ENCODE assay signal across 8 cellular contexts in the genomic region with DNA sequence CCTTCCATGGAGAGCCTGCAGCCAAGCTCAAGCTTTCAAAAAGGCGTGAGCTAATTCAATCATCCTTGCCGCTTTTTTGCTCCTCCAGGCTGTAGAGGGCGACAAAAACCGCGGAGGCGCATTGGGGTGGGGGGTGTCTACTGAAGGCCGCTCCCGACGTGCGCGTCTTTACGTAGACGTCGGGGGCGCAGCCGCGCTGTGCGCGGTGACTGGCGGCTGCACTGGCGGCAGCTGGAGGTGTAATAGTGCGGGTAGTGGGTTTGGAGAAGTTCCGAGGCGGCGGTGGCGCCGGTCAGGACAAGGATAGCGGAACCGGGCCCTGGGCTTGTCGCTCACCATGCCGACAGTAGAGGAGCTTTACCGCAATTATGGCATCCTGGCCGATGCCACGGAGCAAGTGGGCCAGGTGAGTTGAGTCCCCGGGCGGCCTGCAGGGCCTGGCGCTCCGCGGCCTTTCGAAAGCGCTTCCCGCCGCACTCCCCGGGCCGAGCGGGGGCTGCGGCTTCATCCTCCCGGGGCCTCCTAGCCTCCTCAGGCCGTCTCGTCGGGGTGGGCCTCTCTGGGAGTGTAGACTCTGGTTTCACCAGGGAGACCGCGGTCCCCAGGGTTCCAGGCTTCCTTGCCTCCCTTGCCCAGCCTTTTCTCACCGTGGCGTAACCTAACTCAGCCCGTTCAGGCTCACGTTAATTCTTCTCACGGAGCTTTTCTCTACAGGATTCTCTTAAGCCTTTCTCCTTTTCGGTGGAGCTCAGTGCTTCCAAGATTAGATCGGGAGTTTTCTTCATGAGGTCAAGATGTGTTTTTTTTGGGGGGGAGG. TPM values are rescaled to one million over a fixed set of nuclear protein-coding genes. Genes with fewer than 3 reads are reported as not detected.
DNase-seq lines count a peak whose midpoint lies in the region; ATAC-seq and TF ChIP-seq lines count a peak whose summit lies in the region.

TSS of gene API5 (plus strand) at position 206 of the 817 bp plus-strand sequence. CDS start at position 338, 132 bp downstream.

- no peaks in the 10 kb centered on the region for H3K36me3 ChIP-seq in testis (ENCODE audit: low read depth, missing control alignments)

- DNase-seq in GM12864 (ENCODE audit: low read depth) (peak; percentile 84), NCI-H1092 treated with DMSO at 0.1 percent for 48 hours (lab: John Stamatoyannopoulos, UW) (peak; percentile 95), SKM-1 (lab: John Stamatoyannopoulos, UW; ENCODE audit: unreplicated experiment) (peak; percentile 92), glomerular visceral epithelial cell (ENCODE audit: extremely low spot score) (peak; percentile 94), omental fat pad (ENCODE audit: low spot score) (peak; percentile 62), testis (peak; percentile 96)
- peak; percentile 90 to 93 for DNase-seq in activated naive CD4-positive, alpha-beta T cell treated with anti-CD3 and anti-CD28 coated beads, Interleukin-2, amount 50 U/mL, for 72 hours (ENCODE audit: low spot score in 2 of 2)

- TF ChIP-seq POLR2A in testis (IDR thresholded peaks at IDR 0.05), result no peak

- intact Hi-C loops in testis (cut with DNase I; ENCODE audit: low total_unique reads), result no loop called here

- WGBS in testis, 2 donors, result 0 to 1% methylated on average over 15 to 58 of the region's 60 CpGs

- peak within 1 kb of the TSS; percentile 98 to 100 for H3K27ac Mint-ChIP-seq in activated naive CD4-positive, alpha-beta T cell treated with anti-CD3 and anti-CD28 coated beads, Interleukin-2, amount 50 U/mL, for 72 hours

- H3K4me1 ChIP-seq in testis, result peaks cover 11% of the 10 kb centered on the region

- H3K9me3 Mint-ChIP-seq in activated naive CD4-positive, alpha-beta T cell treated with anti-CD3 and anti-CD28 coated beads, Interleukin-2, amount 50 U/mL, for 72 hours, result no peaks in the 10 kb centered on the region

- H3K36me3 Mint-ChIP-seq in activated naive CD4-positive, alpha-beta T cell treated with anti-CD3 and anti-CD28 coated beads, Interleukin-2, amount 50 U/mL, for 72 hours, result peaks cover 10 to 11% of the 10 kb centered on the region in 2 donors

- H3K4me3 ChIP-seq in GM12864 (ENCODE audit: low read depth, low read length) (peak within 1 kb of the TSS; percentile 93), testis (peak within 1 kb of the TSS; percentile 79 to 90)

- TF ChIP-seq CTCF in GM12864 (IDR thresholded peaks at IDR 0.05; ENCODE audit: low read depth, low read length, missing control alignments) (peak; percentile 74), omental fat pad (IDR thresholded peaks at IDR 0.05) (no peak), testis (IDR thresholded peaks at IDR 0.05) (peak; percentile 67 to 76 (median 75))

- H3K27ac ChIP-seq in testis, result peak within 1 kb of the TSS; percentile 62 to 74

- ATAC-seq in HG02623 (IDR thresholded peaks at IDR 0.05; ENCODE audit: unreplicated experiment), result peak; percentile 99
- peak; percentile 95 to 98 for ATAC-seq in activated naive CD4-positive, alpha-beta T cell treated with anti-CD3 and anti-CD28 coated beads, Interleukin-2, amount 50 U/mL, for 72 hours
- ATAC-seq in omental fat pad (ENCODE audit: low FRiP score), result peak; percentile 100

- H3K27me3 ChIP-seq in testis, result no peaks in the 10 kb centered on the region

- no peaks in the 10 kb centered on the region for H3K9me3 ChIP-seq in testis

RNA-seq across cellular contexts. Expression of gene API5, which starts in this region (rescaled TPM):
- 100 to 1,000 TPM in 1 of 2 donors, 10 to 100 TPM in 1; 93.1 to 130 TPM for total RNA-seq in activated naive CD4-positive, alpha-beta T cell treated with anti-CD3 and anti-CD28 coated beads, Interleukin-2, amount 50 U/mL, for 72 hours
- 10 to 100 TPM; 54.9 to 90.1 (median 62.7) TPM for total RNA-seq in omental fat pad
- total RNA-seq in testis, result 10 to 100 TPM; 73.6 to 74.9 TPM
- 51.4 TPM for polyA plus RNA-seq in testis (ENCODE audit: insufficient read depth, low read depth, low replicate concordance)

Comparison
In these comparisons a context has a peak if more than half of its experiments do, and no peak if none do; other contexts are left out.
1. Peak in every context shown above with its lines: DNase-seq, ATAC-seq, H3K4me3 ChIP-seq and H3K27ac ChIP-seq.
2. CTCF ChIP-seq: peak in GM12864 (single experiment) and testis (3 of 3); none in omental fat pad (0 of 3).